13 cellular contexts compared by ENCODE assay signal in genomic region chr7:45007106-45007505, GRCh38. TPM values are rescaled to one million over a fixed set of nuclear protein-coding genes. Genes with fewer than 3 reads are reported as not detected.
DNase-seq lines count a peak whose midpoint lies in the region; ATAC-seq and TF ChIP-seq lines count a peak whose summit lies in the region.
"Had no signal": no experiment of that assay in that cellular context is flagged by ENCODE, and none has a peak within 500 bp of the region (broad histone marks: within the 10 kb centered on the region; RNA-seq: fewer than 3 reads in every experiment).

No MANE protein-coding gene starts in this region.

- no peak overlapping the region for H3K9ac ChIP-seq in Loucy (ENCODE audit: low read depth, low read length, poor library complexity, severe bottlenecking)

- H3K36me3 ChIP-seq in Loucy (ENCODE audit: insufficient read depth, low read length) (no peaks in the 10 kb centered on the region), HAP-1 (replicated peaks) (no peaks in the 10 kb centered on the region)
- H3K36me3 ChIP-seq: uterus had no signal

- ATAC-seq in naive thymus-derived CD8-positive, alpha-beta T cell: no peak
- ATAC-seq in HG02763 (IDR thresholded peaks at IDR 0.05; ENCODE audit: unreplicated experiment) (no peak), HG02973 (IDR thresholded peaks at IDR 0.05; ENCODE audit: unreplicated experiment) (no peak)
- ATAC-seq: mucosa of descending colon, psoas muscle had no signal

- in situ Hi-C loops in HAP-1 (cut with MboI; ENCODE audit: low sequenced_read_pairs): no loop called here

- POLR2A ChIA-PET in naive thymus-derived CD8-positive, alpha-beta T cell (lab: Charles Lee): interaction anchor here (1.2 kb wide), 1 partner anchor 20 kb away, joined by 3 read pairs; no protein-coding TSS in a partner anchor

- H3K27me3 ChIP-seq in Loucy (ENCODE audit: insufficient read depth, low read length, poor library complexity, severe bottlenecking) (no peaks in the 10 kb centered on the region), HAP-1 (ENCODE audit: low read depth) (no peaks in the 10 kb centered on the region)
- H3K27me3 ChIP-seq: uterus had no signal

- H4K20me1 ChIP-seq in Loucy (ENCODE audit: insufficient read depth, low read length, poor library complexity, severe bottlenecking): peaks cover 25% of the 10 kb centered on the region

- H2AFZ ChIP-seq in Loucy (ENCODE audit: low read length): no peak overlapping the region

- H3F3A ChIP-seq in Loucy (ENCODE audit: low read depth): no peaks in the 10 kb centered on the region

- H3K27ac ChIP-seq in C4-2B: peak overlapping the region; percentile 66
- H3K27ac ChIP-seq: psoas muscle, uterus had no signal

- no peaks in the 10 kb centered on the region for H3K9me2 ChIP-seq in Loucy (replicated peaks; ENCODE audit: low read depth, low read length)

- H3K36me3 Mint-ChIP-seq in naive thymus-derived CD8-positive, alpha-beta T cell: peaks cover 0 to 23% (median 2%) of the 10 kb centered on the region in 3 donors

- peaks cover 18 to 66% (median 52%) of the 10 kb centered on the region in 4 donors for H3K4me1 Mint-ChIP-seq in naive thymus-derived CD8-positive, alpha-beta T cell

- no peaks in the 10 kb centered on the region for H3K9me3 Mint-ChIP-seq in naive thymus-derived CD8-positive, alpha-beta T cell

- peaks cover 77% of the 10 kb centered on the region for H3K79me2 ChIP-seq in Loucy (ENCODE audit: insufficient read depth, low read length)

- H3K4me3 ChIP-seq in Loucy (ENCODE audit: low read length, poor library complexity, severe bottlenecking): no peak overlapping the region
- H3K4me3 ChIP-seq in HAP-1: no peak overlapping the region
- H3K4me3 ChIP-seq: mucosa of descending colon, psoas muscle, uterus had no signal

- no peaks in the 10 kb centered on the region for H3K27me3 Mint-ChIP-seq in naive thymus-derived CD8-positive, alpha-beta T cell

- H3K4me2 ChIP-seq in Loucy (ENCODE audit: low read depth, low read length, poor library complexity, severe bottlenecking): peak overlapping the region; percentile 6

- peak overlapping the region in 9 of 10 donors; percentile 6 to 74 (median 43) for H3K27ac Mint-ChIP-seq in naive thymus-derived CD8-positive, alpha-beta T cell

- no peaks in the 10 kb centered on the region for H3K9me3 ChIP-seq in Loucy (ENCODE audit: insufficient read depth, low read depth, low read length)
- no peaks in the 10 kb centered on the region for H3K9me3 ChIP-seq in HAP-1
- H3K9me3 ChIP-seq: mucosa of descending colon, psoas muscle, uterus had no signal

- H3K4me1 ChIP-seq in Loucy (ENCODE audit: insufficient read depth, low read length, poor library complexity, severe bottlenecking) (peaks cover 47% of the 10 kb centered on the region), HAP-1 (peaks cover 6% of the 10 kb centered on the region; the same call in 1 of the 2 replicates)

- DNase-seq in amygdala (lab: John Stamatoyannopoulos, UW) (peak in 31 of 56 donors; percentile 5 to 63 (median 22)), HAP-1 (ENCODE audit: low spot score in 2 of 2) (no peak), NCI-H2029 (lab: John Stamatoyannopoulos, UW) (no peak)
- DNase-seq in naive thymus-derived CD8-positive, alpha-beta T cell: no peak
- DNase-seq: mucosa of descending colon, NCI-H526, psoas muscle, Right ventricle myocardium superior, uterus had no signal

- H3K4me3 Mint-ChIP-seq in naive thymus-derived CD8-positive, alpha-beta T cell: peak overlapping the region in 1 of 10 donors; percentile 24

- TF ChIP-seq CTCF in C4-2B (conservative IDR thresholded peaks at IDR 0.05) (no peak), Loucy (conservative IDR thresholded peaks at IDR 0.05; ENCODE audit: low read length) (no peak)

RNA-seq across cellular contexts. Expression of gene CCM2, which starts 7.1 kb away (rescaled TPM):
- 100 to 1,000 TPM; 160 to 167 TPM for total RNA-seq in naive thymus-derived CD8-positive, alpha-beta T cell
- 10 to 100 TPM; 49.9 to 81.7 (median 63.2) TPM for polyA plus RNA-seq in naive thymus-derived CD8-positive, alpha-beta T cell

RNA-seq across cellular contexts. Expression of gene MYO1G, which starts 28.3 kb away (rescaled TPM):
- 10 to 100 TPM; 44.4 to 44.5 TPM for total RNA-seq in naive thymus-derived CD8-positive, alpha-beta T cell
- polyA plus RNA-seq in naive thymus-derived CD8-positive, alpha-beta T cell: 100 to 1,000 TPM in 1 of 3 donors, 10 to 100 TPM in 2; 60.0 to 106 (median 73.8) TPM

Comparison
In these comparisons a context has a peak if more than half of its experiments do, and no peak if none do; other contexts are left out.
1. DNase-seq: peak in amygdala (31 of 56); none in naive thymus-derived CD8-positive, alpha-beta T cell (0 of 10), HAP-1 (0 of 2) and NCI-H2029 (single experiment).